39 cellular contexts compared by ENCODE assay signal in the genomic region with DNA sequence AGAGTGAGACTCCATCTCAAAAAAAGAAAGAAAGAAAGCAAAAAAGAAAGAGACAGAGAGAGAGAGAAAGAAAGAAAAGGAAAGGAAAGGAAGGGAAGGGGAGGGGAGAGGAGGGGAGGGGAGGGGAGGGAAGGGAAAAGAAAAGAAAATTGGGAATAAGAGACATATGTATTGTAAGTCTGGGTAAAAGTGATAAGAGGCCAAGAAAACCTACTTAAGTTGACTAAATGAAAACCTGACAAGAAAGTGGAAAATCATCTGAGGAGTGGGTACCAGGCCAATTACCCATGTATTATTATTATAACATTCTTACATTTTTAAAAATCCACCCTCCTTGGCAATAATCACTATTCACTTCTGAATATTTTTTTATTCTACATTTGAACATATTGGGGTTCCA. TPM values are rescaled to one million over a fixed set of nuclear protein-coding genes. Genes with fewer than 3 reads are reported as not detected.
"Had no signal": no experiment of that assay in that cellular context is flagged by ENCODE, and none has a peak within 500 bp of the region (broad histone marks: within the 10 kb centered on the region; RNA-seq: fewer than 3 reads in every experiment).

No MANE protein-coding gene starts in this region.

- H3K9me3 ChIP-seq: adrenal gland, ascending aorta, body of pancreas had no signal

- ATAC-seq: activated naive CD4-positive, alpha-beta T cell treated with anti-CD3 and anti-CD28 coated beads, Interleukin-2, amount 50 U/mL, for 72 hours; activated naive CD8-positive, alpha-beta T cell treated with anti-CD3 and anti-CD28 coated beads, Interleukin-2, amount 50 U/mL, for 24 hours; activated T-cell treated with anti-CD3 and anti-CD28 coated beads, Interleukin-2, amount 50 U/mL, for 4 hours; activated T-cell treated with anti-CD3 and anti-CD28 coated beads, Interleukin-2, amount 50 U/mL, for 72 hours; activated T-helper 17 cell treated with anti-CD3 and anti-CD28 coated beads, Interleukin-2, amount 50 U/mL, for 72 hours; body of pancreas had no signal

- H3K4me1 ChIP-seq: adrenal gland, ascending aorta, body of pancreas, breast epithelium had no signal

- FAIRE-seq: astrocyte, bronchial epithelial cell had no signal

- H3K27ac ChIP-seq: adrenal gland, ascending aorta, body of pancreas, brain microvascular endothelial cell, breast epithelium, cardiac muscle cell had no signal

- H3K4me3 ChIP-seq: adrenal gland, ascending aorta, body of pancreas, breast epithelium, cardiac muscle cell had no signal

- DNase-seq: activated effector memory CD4-positive, alpha-beta T cell treated with anti-CD3 and anti-CD28 coated beads, Interleukin-2, amount 50 U/mL, for 16 hours; activated effector memory CD4-positive, alpha-beta T cell treated with Interleukin-2 at 50 U/mL for 16 hours; activated gamma-delta T cell; activated gamma-delta T cell treated with Interleukin-2 at 50 U/mL for 16 hours; activated naive CD4-positive, alpha-beta T cell; activated naive CD4-positive, alpha-beta T cell treated with anti-CD3 and anti-CD28 coated beads for 36 hours; activated naive CD4-positive, alpha-beta T cell treated with anti-CD3 and anti-CD28 coated beads, Interleukin-2, amount 10 ng/mL, durations not matched to agents 7 days and 5 days; activated naive CD4-positive, alpha-beta T cell treated with anti-CD3 and anti-CD28 coated beads, Interleukin-2, amount 50 U/mL, for 16 hours; activated naive CD4-positive, alpha-beta T cell treated with Interleukin-2 at 50 U/mL for 16 hours; activated naive CD8-positive, alpha-beta T cell treated with anti-CD3 and anti-CD28 coated beads for 36 hours; activated naive CD8-positive, alpha-beta T cell treated with anti-CD3 and anti-CD28 coated beads, Interleukin-2, amount 10 ng/mL, durations not matched to agents 7 days and 5 days; activated naive CD8-positive, alpha-beta T cell treated with anti-CD3 and anti-CD28 coated beads, Interleukin-2, amount 50 U/mL, for 24 hours; activated T-cell treated with anti-CD3 and anti-CD28 coated beads, Interleukin-2, amount 50 U/mL, for 1 hour; activated T-cell treated with anti-CD3 and anti-CD28 coated beads, Interleukin-2, amount 50 U/mL, for 24 hours; activated T-cell treated with anti-CD3 and anti-CD28 coated beads, Interleukin-2, amount 50 U/mL, for 4 hours; activated T-cell treated with anti-CD3 and anti-CD28 coated beads, Interleukin-2, amount 50 U/mL, for 48 hours; activated T-cell treated with anti-CD3 and anti-CD28 coated beads, Interleukin-2, amount 50 U/mL, for 72 hours; adrenal gland; amniotic stem cell; amygdala; anterior cingulate cortex; aorta; body of pancreas; brain microvascular endothelial cell; caudate nucleus; central memory CD4-positive, alpha-beta T cell; cerebellar nuclear complex had no signal

- H3K27me3 ChIP-seq: adrenal gland, ascending aorta, body of pancreas, brain microvascular endothelial cell, breast epithelium, cardiac muscle cell had no signal

- H3K36me3 ChIP-seq: adrenal gland, ascending aorta, brain microvascular endothelial cell, breast epithelium, cardiac muscle cell had no signal

RNA-seq across cellular contexts. Expression of a gene that starts 46.3 kb away (rescaled TPM):
- total RNA-seq: activated naive CD4-positive, alpha-beta T cell treated with anti-CD3 and anti-CD28 coated beads for 36 hours; activated naive CD4-positive, alpha-beta T cell treated with anti-CD3 and anti-CD28 coated beads, Interleukin-2, amount 50 U/mL, for 72 hours; activated naive CD8-positive, alpha-beta T cell treated with anti-CD3 and anti-CD28 coated beads for 36 hours; activated naive CD8-positive, alpha-beta T cell treated with anti-CD3 and anti-CD28 coated beads, Interleukin-2, amount 10 ng/mL, durations not matched to agents 7 days and 5 days; activated T-cell treated with anti-CD3 and anti-CD28 coated beads, Interleukin-2, amount 50 U/mL, for 4 hours; activated T-cell treated with anti-CD3 and anti-CD28 coated beads, Interleukin-2, amount 50 U/mL, for 72 hours; activated T-helper 1 cell treated with anti-CD3 and anti-CD28 coated beads, Interleukin-12 subunit alpha, Interleukin-12 subunit beta, Interleukin-2, Interleukin-4 antibody, amounts not matched to agents 30 ng/mL and 10 ng/mL and 1 ng/mL, durations not matched to agents 14 hours and 24 hours and 36 hours; activated T-helper 17 cell treated with anti-CD3 and anti-CD28 coated beads, Interleukin-2, amount 50 U/mL, for 72 hours; activated T-helper 2 cell treated with anti-CD3 and anti-CD28 coated beads, Interferon-gamma antibody, Interleukin-2, Interleukin-4, amounts not matched to agents 10 μg/mL and 5 μg/mL and 100 μg/mL, durations not matched to agents 14 hours and 24 hours and 36 hours; ascending aorta; astrocyte; body of pancreas; bronchial epithelial cell; cardiac muscle cell; cardiac septum; chondrocyte had no signal
- polyA plus RNA-seq: adipose tissue, aorta, cardiac muscle cell had no signal
